Comparison of ENCODE assay signal across 10 cellular contexts in the genomic region with DNA sequence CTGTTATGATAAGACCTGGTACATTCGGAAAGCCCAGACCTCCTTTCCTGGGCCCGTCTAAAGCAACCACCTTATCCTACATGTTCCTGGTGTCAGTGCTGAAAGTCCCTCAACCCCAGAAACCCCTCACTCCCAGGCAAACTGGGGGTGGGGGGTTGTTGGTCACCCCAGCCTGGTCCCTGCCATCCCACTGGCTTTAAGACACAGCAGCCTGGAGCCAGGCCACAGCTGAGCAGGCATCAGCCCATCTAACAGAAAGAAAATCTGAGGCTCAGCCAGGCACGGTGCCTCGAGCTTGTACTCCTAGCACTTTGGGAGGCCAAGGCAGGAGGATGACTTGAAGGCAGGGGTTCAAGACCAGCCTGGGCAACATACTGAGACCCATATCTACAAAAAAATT. TPM values are rescaled to one million over a fixed set of nuclear protein-coding genes. Genes with fewer than 3 reads are reported as not detected.
DNase-seq lines count a peak whose midpoint lies in the region; ATAC-seq and TF ChIP-seq lines count a peak whose summit lies in the region.
"Had no signal": no experiment of that assay in that cellular context is flagged by ENCODE, and none has a peak within 500 bp of the region (broad histone marks: within the 10 kb centered on the region; RNA-seq: fewer than 3 reads in every experiment).

No MANE protein-coding gene starts in this region.

- no peak for TF ChIP-seq CTCF in left lung (IDR thresholded peaks at IDR 0.05)

- peak overlapping the region in 1 of 2 donors; percentile 57 for H3K4me3 ChIP-seq in left lung
- H3K4me3 ChIP-seq in subcutaneous abdominal adipose tissue (ENCODE audit: low read depth in 1 of 5, low read length in 5 of 5): peak overlapping the region in 2 of 5 donors; percentile 2 to 32

- H3K4me1 ChIP-seq in left lung: peaks cover 26 to 77% of the 10 kb centered on the region in 2 donors
- peaks cover 2 to 42% (median 34%) of the 10 kb centered on the region in 5 donors for H3K4me1 ChIP-seq in subcutaneous abdominal adipose tissue (ENCODE audit: control insufficient read depth in 5 of 5, insufficient read depth in 5 of 5, low read length in 5 of 5)

- no peaks in the 10 kb centered on the region for H3K9me3 Mint-ChIP-seq in activated CD4-positive, alpha-beta T cell treated with anti-CD3 and anti-CD28 coated beads for 36 hours (ENCODE audit: low read depth)
- no peaks in the 10 kb centered on the region for H3K9me3 Mint-ChIP-seq in activated T-cell treated with anti-CD3 and anti-CD28 coated beads, Interleukin-2, amount 50 U/mL, for 4 hours

- H3K36me3 ChIP-seq in left lung: peaks cover 0 to 5% of the 10 kb centered on the region in 2 donors
- H3K36me3 ChIP-seq in subcutaneous abdominal adipose tissue (ENCODE audit: control insufficient read depth in 5 of 5, insufficient read depth in 5 of 5, low read length in 5 of 5): peaks cover 0 to under 1% (median 0%) of the 10 kb centered on the region in 5 donors

- H3K4me1 Mint-ChIP-seq in activated CD4-positive, alpha-beta T cell treated with anti-CD3 and anti-CD28 coated beads for 36 hours: peaks cover 56% of the 10 kb centered on the region
- peaks cover 68% of the 10 kb centered on the region for H3K4me1 Mint-ChIP-seq in activated T-cell treated with anti-CD3 and anti-CD28 coated beads, Interleukin-2, amount 50 U/mL, for 4 hours (ENCODE audit: low read depth)

- H3K36me3 Mint-ChIP-seq in activated CD4-positive, alpha-beta T cell treated with anti-CD3 and anti-CD28 coated beads for 36 hours (ENCODE audit: low read depth): peaks cover 47% of the 10 kb centered on the region
- peaks cover 7% of the 10 kb centered on the region for H3K36me3 Mint-ChIP-seq in activated T-cell treated with anti-CD3 and anti-CD28 coated beads, Interleukin-2, amount 50 U/mL, for 4 hours (ENCODE audit: insufficient read depth)

- peak; percentile 51 for DNase-seq in activated CD4-positive, alpha-beta T cell treated with anti-CD3 and anti-CD28 coated beads for 36 hours
- no peak for DNase-seq in activated CD4-positive, alpha-beta T cell treated with anti-CD3 and anti-CD28 coated beads for 4 hours
- DNase-seq in activated T-cell treated with anti-CD3 and anti-CD28 coated beads, Interleukin-2, amount 50 U/mL, for 4 hours: no peak
- no peak for DNase-seq in left lung
- DNase-seq: NCI-H1694 treated with DMSO at 0.1 percent for 48 hours had no signal

- no peak for TF ChIP-seq POLR2A in GM18505 (IDR thresholded peaks at IDR 0.05; ENCODE audit: borderline replicate concordance, extremely low read depth, insufficient read depth, insufficient read length)

- H3K9me3 ChIP-seq in left lung: no peaks in the 10 kb centered on the region
- no peaks in the 10 kb centered on the region for H3K9me3 ChIP-seq in subcutaneous abdominal adipose tissue (ENCODE audit: control insufficient read depth in 5 of 5, low read length in 5 of 5)

- H3K27ac Mint-ChIP-seq in activated CD4-positive, alpha-beta T cell treated with anti-CD3 and anti-CD28 coated beads for 36 hours: peak overlapping the region; percentile 100

- H3K27me3 ChIP-seq in left lung: no peaks in the 10 kb centered on the region
- H3K27me3 ChIP-seq in subcutaneous abdominal adipose tissue (ENCODE audit: control insufficient read depth in 5 of 5, insufficient read depth in 4 of 5, low read length in 5 of 5): no peaks in the 10 kb centered on the region

- H3K27ac ChIP-seq in left lung (peak overlapping the region; percentile 67 to 94), subcutaneous abdominal adipose tissue (ENCODE audit: low read depth, low read length) (peak overlapping the region; percentile 26)

- POLR2A ChIA-PET in activated CD4-positive, alpha-beta T cell treated with anti-CD3 and anti-CD28 coated beads for 36 hours (lab: Charles Lee): interaction anchor here (1.5 to 2.0 kb wide), 2 partner anchors 11 to 67 kb away, joined by 5 read pairs; partner anchors contain the start of gene ISCU

- CTCF ChIA-PET in activated CD4-positive, alpha-beta T cell treated with anti-CD3 and anti-CD28 coated beads for 36 hours (lab: Charles Lee): interaction anchor here (0.5 to 10.6 kb wide), 6 partner anchors 11 to 174 kb away, joined by 3 to 140 read pairs (median 4); partner anchors contain the start of gene SART3

- H3K27me3 Mint-ChIP-seq in activated CD4-positive, alpha-beta T cell treated with anti-CD3 and anti-CD28 coated beads for 36 hours: no peaks in the 10 kb centered on the region
- no peaks in the 10 kb centered on the region for H3K27me3 Mint-ChIP-seq in activated T-cell treated with anti-CD3 and anti-CD28 coated beads, Interleukin-2, amount 50 U/mL, for 4 hours (ENCODE audit: low read depth)

- no peak for ATAC-seq in activated CD4-positive, alpha-beta T cell treated with anti-CD3 and anti-CD28 coated beads for 36 hours
- no peak for ATAC-seq in activated T-cell treated with anti-CD3 and anti-CD28 coated beads, Interleukin-2, amount 50 U/mL, for 4 hours
- ATAC-seq in left lung: no peak
- ATAC-seq in GM21381 (IDR thresholded peaks at IDR 0.05; ENCODE audit: unreplicated experiment): no peak
- ATAC-seq in GM21515 (IDR thresholded peaks at IDR 0.05; ENCODE audit: unreplicated experiment): no peak
- ATAC-seq in GM18505 (IDR thresholded peaks at IDR 0.05; ENCODE audit: unreplicated experiment): no peak

- H3K9ac ChIP-seq in subcutaneous abdominal adipose tissue (ENCODE audit: low read length in 5 of 5): peak overlapping the region in 3 of 5 donors; percentile 29 to 31 (median 30)

- peak overlapping the region; percentile 81 for H3K4me3 Mint-ChIP-seq in activated CD4-positive, alpha-beta T cell treated with anti-CD3 and anti-CD28 coated beads for 36 hours
- H3K4me3 Mint-ChIP-seq in activated T-cell treated with anti-CD3 and anti-CD28 coated beads, Interleukin-2, amount 50 U/mL, for 4 hours: peak overlapping the region; percentile 86

- intact Hi-C loops in activated CD4-positive, alpha-beta T cell treated with anti-CD3 and anti-CD28 coated beads for 36 hours (cut with DNase I, micrococcal nuclease): loop anchor here (1.0 to 2.0 kb wide), 6 partner anchors 12 to 464 kb away; partner anchors contain the start of genes ALKBH2 (in 1 of the 2), ISCU (in 1 of the 2), SSH1 (in 1 of the 2) and USP30 (in 1 of the 2)
- intact Hi-C loops in left lung (cut with DNase I): no loop called here

RNA-seq across cellular contexts. Expression of gene SELPLG, which starts 4.5 kb away (rescaled TPM):
- 10 to 100 TPM; 31.0 to 36.9 TPM for total RNA-seq in activated CD4-positive, alpha-beta T cell treated with anti-CD3 and anti-CD28 coated beads for 36 hours
- 10 to 100 TPM; 16.8 to 19.0 (median 17.5) TPM for total RNA-seq in activated T-cell treated with anti-CD3 and anti-CD28 coated beads, Interleukin-2, amount 50 U/mL, for 4 hours
- total RNA-seq in left lung: 10 to 100 TPM; 28.3 to 61.0 TPM

RNA-seq across cellular contexts. Expression of gene TMEM119, which starts 31.3 kb away (rescaled TPM):
- under 1 TPM; 0.21 to 0.28 TPM for total RNA-seq in activated CD4-positive, alpha-beta T cell treated with anti-CD3 and anti-CD28 coated beads for 36 hours
- under 1 TPM in 2 of 3 donors, not detected in 1; 0.08 to 0.54 TPM for total RNA-seq in activated T-cell treated with anti-CD3 and anti-CD28 coated beads, Interleukin-2, amount 50 U/mL, for 4 hours
- total RNA-seq in left lung: 10 to 100 TPM; 50.5 to 90.9 TPM
- total RNA-seq: A673 had no signal

Comparison
In these comparisons a context has a peak if more than half of its experiments do, and no peak if none do; other contexts are left out.
1. RNA of gene TMEM119, which starts 31.3 kb away (total RNA-seq): 50.5 to 90.9 TPM in left lung; 0.21 to 0.28 TPM in activated CD4-positive, alpha-beta T cell treated with anti-CD3 and anti-CD28 coated beads for 36 hours and 0.08 to 0.54 TPM in activated T-cell treated with anti-CD3 and anti-CD28 coated beads, Interleukin-2, amount 50 U/mL, for 4 hours; every median in the first group is over 10 times any median in the second.
2. intact Hi-C loops: an anchor here in activated CD4-positive, alpha-beta T cell treated with anti-CD3 and anti-CD28 coated beads for 36 hours (1.0 to 2.0 kb wide); none called in left lung.